ENCODE assay signal across 18 cellular contexts in genomic region chr12:50120953-50121352, GRCh38. TPM values are rescaled to one million over a fixed set of nuclear protein-coding genes. Genes with fewer than 3 reads are reported as not detected.
DNase-seq lines count a peak whose midpoint lies in the region; ATAC-seq, FAIRE-seq and TF ChIP-seq lines count a peak whose summit lies in the region.
"Had no signal": no experiment of that assay in that cellular context is flagged by ENCODE, and none has a peak within 500 bp of the region (broad histone marks: within the 10 kb centered on the region; RNA-seq: fewer than 3 reads in every experiment).

No MANE protein-coding gene starts in this region.

- no peak for ATAC-seq in activated naive CD4-positive, alpha-beta T cell treated with anti-CD3 and anti-CD28 coated beads, Interleukin-2, amount 50 U/mL, for 72 hours
- ATAC-seq in IMR-90 (ENCODE audit: low read depth), result no peak
- ATAC-seq in PC-3, result no peak
- ATAC-seq: HCT116 had no signal

- peaks cover 8% of the 10 kb centered on the region for H3K36me3 Mint-ChIP-seq in activated naive CD4-positive, alpha-beta T cell treated with anti-CD3 and anti-CD28 coated beads, Interleukin-2, amount 50 U/mL, for 24 hours
- no peaks in the 10 kb centered on the region for H3K36me3 Mint-ChIP-seq in activated naive CD4-positive, alpha-beta T cell treated with anti-CD3 and anti-CD28 coated beads, Interleukin-2, amount 50 U/mL, for 72 hours
- H3K36me3 Mint-ChIP-seq in activated T-helper 2 cell treated with anti-CD3 and anti-CD28 coated beads, Interferon-gamma antibody, Interleukin-2, Interleukin-4, amounts not matched to agents 10 μg/mL and 5 μg/mL and 100 μg/mL, durations not matched to agents 14 hours and 24 hours and 36 hours (ENCODE audit: low read depth), result peaks cover 63% of the 10 kb centered on the region

- dilution Hi-C loops in IMR-90 (cut with HindIII; ENCODE audit: low sequenced_read_pairs, unreplicated experiment), result no loop called here

- POLR2A ChIA-PET in IMR-90 (lab: Charles Lee; ENCODE audit: unreplicated experiment) (no interaction called here), PC-3 (lab: Charles Lee; ENCODE audit: unreplicated experiment) (no interaction called here)

- H3K4me1 Mint-ChIP-seq in activated naive CD4-positive, alpha-beta T cell treated with anti-CD3 and anti-CD28 coated beads, Interleukin-2, amount 50 U/mL, for 24 hours, result peaks cover 49% of the 10 kb centered on the region
- H3K4me1 Mint-ChIP-seq in activated T-helper 2 cell treated with anti-CD3 and anti-CD28 coated beads, Interferon-gamma antibody, Interleukin-2, Interleukin-4, amounts not matched to agents 10 μg/mL and 5 μg/mL and 100 μg/mL, durations not matched to agents 14 hours and 24 hours and 36 hours (ENCODE audit: low read depth), result peaks cover 11% of the 10 kb centered on the region

- H3K9me3 ChIP-seq in IMR-90 (ENCODE audit: control insufficient read depth, insufficient read depth, low read length), result no peaks in the 10 kb centered on the region
- H3K9me3 ChIP-seq in small intestine (ENCODE audit: control insufficient read depth, low read depth), result no peaks in the 10 kb centered on the region
- no peaks in the 10 kb centered on the region for H3K9me3 ChIP-seq in PC-3 (ENCODE audit: low read length)
- H3K9me3 ChIP-seq: BLaER1 treated with 17β-estradiol and CSF1 and Interleukin-3, amounts not matched to agents 10 nM and 100 nM had no signal

- no peak for TF ChIP-seq CTCF in IMR-90 (conservative IDR thresholded peaks at IDR 0.05; ENCODE audit: low read depth, low read length)
- no peak for TF ChIP-seq CTCF in PC-3 (conservative IDR thresholded peaks at IDR 0.05; ENCODE audit: low read depth, low read length)

- no peak overlapping the region for H3K4ac ChIP-seq in IMR-90 (ENCODE audit: low read depth, low read length)

- no peak overlapping the region for H3K4me3 ChIP-seq in IMR-90 (ENCODE audit: insufficient read depth, low read depth, low read length)
- H3K4me3 ChIP-seq in small intestine (ENCODE audit: low read depth in 1 of 2, low read length in 2 of 2), result no peak overlapping the region
- H3K4me3 ChIP-seq in PC-3 (ENCODE audit: low read length), result no peak overlapping the region
- H3K4me3 ChIP-seq: BLaER1 treated with 17β-estradiol and CSF1 and Interleukin-3, amounts not matched to agents 10 nM and 100 nM; GM23248 had no signal

- no peak overlapping the region for H3K4me3 Mint-ChIP-seq in activated naive CD4-positive, alpha-beta T cell treated with anti-CD3 and anti-CD28 coated beads, Interleukin-2, amount 50 U/mL, for 24 hours
- H3K4me3 Mint-ChIP-seq in activated T-helper 2 cell treated with anti-CD3 and anti-CD28 coated beads, Interferon-gamma antibody, Interleukin-2, Interleukin-4, amounts not matched to agents 10 μg/mL and 5 μg/mL and 100 μg/mL, durations not matched to agents 14 hours and 24 hours and 36 hours (ENCODE audit: low read depth), result no peak overlapping the region

- no peak overlapping the region for H4K5ac ChIP-seq in IMR-90 (ENCODE audit: low read depth, low read length)

- no peak overlapping the region for H3K27ac ChIP-seq in IMR-90 (ENCODE audit: insufficient read depth, low read length)
- H3K27ac ChIP-seq in small intestine (ENCODE audit: low read depth in 1 of 2, low read length in 1 of 2), result peak overlapping the region in 1 of 2 donors; percentile 38
- no peak overlapping the region for H3K27ac ChIP-seq in PC-3 (ENCODE audit: low read length)
- H3K27ac ChIP-seq: BLaER1 treated with 17β-estradiol and CSF1 and Interleukin-3, amounts not matched to agents 10 nM and 100 nM; GM23248; HL-60 had no signal

- no peak for TF ChIP-seq RAD21 in IMR-90 (IDR thresholded peaks at IDR 0.05; ENCODE audit: low read length)

- H4K91ac ChIP-seq in IMR-90 (ENCODE audit: insufficient read depth, low read depth, low read length), result no peak overlapping the region

- DNase-seq in activated naive CD4-positive, alpha-beta T cell treated with anti-CD3 and anti-CD28 coated beads, Interleukin-2, amount 50 U/mL, for 72 hours (ENCODE audit: low spot score in 2 of 2), result no peak
- DNase-seq in IMR-90, result no peak
- peak; percentile 35 for DNase-seq in islet precursor cell
- peak; percentile 55 for DNase-seq in small intestine
- no peak for DNase-seq in PC-3
- DNase-seq in activated T-helper 2 cell treated with anti-CD3 and anti-CD28 coated beads, Interferon-gamma antibody, Interleukin-2, Interleukin-4, amounts not matched to agents 10 μg/mL and 5 μg/mL and 100 μg/mL, durations not matched to agents 14 hours and 24 hours and 36 hours (ENCODE audit: low spot score), result no peak
- no peak for DNase-seq in putamen (ENCODE audit: low spot score)
- DNase-seq: ACHN; Calu3; CD4-positive, CD25-positive, alpha-beta regulatory T cell; DMS 273 treated with DMSO at 0.1 percent for 48 hours; GM23248 had no signal

- no peaks in the 10 kb centered on the region for H3K9me2 ChIP-seq in PC-3 (replicated peaks; ENCODE audit: low read length)

- H3K27me3 Mint-ChIP-seq in activated naive CD4-positive, alpha-beta T cell treated with anti-CD3 and anti-CD28 coated beads, Interleukin-2, amount 50 U/mL, for 24 hours, result no peaks in the 10 kb centered on the region
- H3K27me3 Mint-ChIP-seq in activated T-helper 2 cell treated with anti-CD3 and anti-CD28 coated beads, Interferon-gamma antibody, Interleukin-2, Interleukin-4, amounts not matched to agents 10 μg/mL and 5 μg/mL and 100 μg/mL, durations not matched to agents 14 hours and 24 hours and 36 hours (ENCODE audit: low read depth), result no peaks in the 10 kb centered on the region
- H3K27me3 Mint-ChIP-seq: CD4-positive, CD25-positive, alpha-beta regulatory T cell had no signal

- no peak overlapping the region for H3K23ac ChIP-seq in IMR-90 (ENCODE audit: low read depth, low read length)

- no peak for FAIRE-seq in small intestine (lab: Jason Lieb, UNC)
- FAIRE-seq: GM18507, H54 had no signal

- no peaks in the 10 kb centered on the region for H3F3A ChIP-seq in PC-3 (ENCODE audit: low read length, unreplicated experiment)

- peak overlapping the region; percentile 29 for H2AK9ac ChIP-seq in IMR-90 (replicated peaks; ENCODE audit: low read depth, low read length, poor library complexity)

- no peak overlapping the region for H2BK20ac ChIP-seq in IMR-90 (ENCODE audit: low read depth, low read length)

- in situ Hi-C loops in IMR-90 (cut with MboI; ENCODE audit: low sequenced_read_pairs), result no loop called here

- H3K14ac ChIP-seq in IMR-90 (replicated peaks; ENCODE audit: low read depth, low read length), result no peak overlapping the region

- intact Hi-C loops in IMR-90 (cut with micrococcal nuclease) (no loop called here), PC-3 (cut with micrococcal nuclease) (no loop called here)
- intact Hi-C loops in activated T-helper 2 cell treated with anti-CD3 and anti-CD28 coated beads, Interferon-gamma antibody, Interleukin-2, Interleukin-4, amounts not matched to agents 10 μg/mL and 5 μg/mL and 100 μg/mL, durations not matched to agents 14 hours and 24 hours and 36 hours (cut with micrococcal nuclease), result no loop called here

- H2BK5ac ChIP-seq in IMR-90 (ENCODE audit: low read depth, low read length, poor library complexity, severe bottlenecking), result no peak overlapping the region

- H3K4me1 ChIP-seq in IMR-90 (ENCODE audit: control insufficient read depth, insufficient read depth, low read length) (no peaks in the 10 kb centered on the region), small intestine (ENCODE audit: control insufficient read depth in 2 of 2, insufficient read depth in 1 of 2, low read depth in 1 of 2, low read length in 1 of 2) (peaks cover 3 to 7% of the 10 kb centered on the region in 2 donors), PC-3 (ENCODE audit: insufficient read depth, low read length) (no peaks in the 10 kb centered on the region)

- H3K56ac ChIP-seq in IMR-90 (ENCODE audit: extremely low read depth, insufficient read depth, low read length), result no peak overlapping the region

- H3K36me3 ChIP-seq in IMR-90 (ENCODE audit: control insufficient read depth, insufficient read depth, low read length), result peaks cover 26% of the 10 kb centered on the region
- H3K36me3 ChIP-seq in small intestine (ENCODE audit: control insufficient read depth in 2 of 2, insufficient read depth in 2 of 2, low read length in 2 of 2), result peaks cover 5 to 7% of the 10 kb centered on the region in 2 donors
- H3K36me3 ChIP-seq in PC-3 (ENCODE audit: low read depth, low read length), result peaks cover 21% of the 10 kb centered on the region

- H3K18ac ChIP-seq in IMR-90 (ENCODE audit: low read depth, low read length), result no peak overlapping the region

- WGBS in IMR-90 (ENCODE audit: extremely low coverage in 2 of 2, insufficient read length in 1 of 2), 2 experiments, result 90% methylated on average over 2 of the region's 3 CpGs; no CpG with 5 or more reads in 1 of the 2 experiments
- 29 to 65% (median 38%) methylated on average over 3 of the region's 3 CpGs for WGBS in small intestine, 3 donors

- BruUV-seq in IMR-90 (replicated peaks; lab: Mats Ljungman, UMichigan) (no TSS peak), PC-3 (replicated peaks; lab: Mats Ljungman, UMichigan) (no TSS peak)

- H3K79me1 ChIP-seq in IMR-90 (ENCODE audit: low read depth in 1 of 2, low read length in 2 of 2), result peaks cover 25 to 67% of the 10 kb centered on the region in 2 experiments

- H2BK15ac ChIP-seq in IMR-90 (ENCODE audit: low read depth, low read length), result no peak overlapping the region

- H3K27me3 ChIP-seq in IMR-90 (ENCODE audit: control insufficient read depth, insufficient read depth, low read length) (no peaks in the 10 kb centered on the region), small intestine (ENCODE audit: control insufficient read depth in 2 of 2, insufficient read depth in 2 of 2, low read length in 2 of 2) (no peaks in the 10 kb centered on the region), PC-3 (ENCODE audit: low read length) (no peaks in the 10 kb centered on the region)
- H3K27me3 ChIP-seq: BLaER1 treated with 17β-estradiol and CSF1 and Interleukin-3, amounts not matched to agents 10 nM and 100 nM had no signal

- H4K20me1 ChIP-seq in IMR-90 (ENCODE audit: insufficient read depth, low read length) (no peaks in the 10 kb centered on the region; the same call in 1 of the 2 replicates), PC-3 (ENCODE audit: low read length) (no peaks in the 10 kb centered on the region)

- peaks cover 19% of the 10 kb centered on the region for H3K79me2 ChIP-seq in PC-3 (ENCODE audit: low read length)

- no peak overlapping the region for H2BK120ac ChIP-seq in IMR-90 (ENCODE audit: low read depth, low read length)

- peak overlapping the region; percentile 13 for H3K27ac Mint-ChIP-seq in activated naive CD4-positive, alpha-beta T cell treated with anti-CD3 and anti-CD28 coated beads, Interleukin-2, amount 50 U/mL, for 24 hours
- peak overlapping the region in 1 of 2 donors; percentile 13 for H3K27ac Mint-ChIP-seq in activated naive CD4-positive, alpha-beta T cell treated with anti-CD3 and anti-CD28 coated beads, Interleukin-2, amount 50 U/mL, for 72 hours
- no peak overlapping the region for H3K27ac Mint-ChIP-seq in activated T-helper 2 cell treated with anti-CD3 and anti-CD28 coated beads, Interferon-gamma antibody, Interleukin-2, Interleukin-4, amounts not matched to agents 10 μg/mL and 5 μg/mL and 100 μg/mL, durations not matched to agents 14 hours and 24 hours and 36 hours

- no peak for TF ChIP-seq POLR2A in IMR-90 (IDR thresholded peaks at IDR 0.05; ENCODE audit: low read depth, low read length)

- H4K8ac ChIP-seq in IMR-90 (ENCODE audit: low read depth in 2 of 2, low read length in 2 of 2), result no peak overlapping the region

- H3K9me3 Mint-ChIP-seq in activated naive CD4-positive, alpha-beta T cell treated with anti-CD3 and anti-CD28 coated beads, Interleukin-2, amount 50 U/mL, for 24 hours, result no peaks in the 10 kb centered on the region
- H3K9me3 Mint-ChIP-seq in activated naive CD4-positive, alpha-beta T cell treated with anti-CD3 and anti-CD28 coated beads, Interleukin-2, amount 50 U/mL, for 72 hours, result no peaks in the 10 kb centered on the region
- H3K9me3 Mint-ChIP-seq in activated T-helper 2 cell treated with anti-CD3 and anti-CD28 coated beads, Interferon-gamma antibody, Interleukin-2, Interleukin-4, amounts not matched to agents 10 μg/mL and 5 μg/mL and 100 μg/mL, durations not matched to agents 14 hours and 24 hours and 36 hours, result no peaks in the 10 kb centered on the region
- H3K9me3 Mint-ChIP-seq: CD4-positive, CD25-positive, alpha-beta regulatory T cell had no signal

- H3K9ac ChIP-seq in IMR-90 (ENCODE audit: low read depth, low read length) (no peak overlapping the region), PC-3 (ENCODE audit: low read length) (no peak overlapping the region)
- H3K9ac ChIP-seq: BLaER1 treated with 17β-estradiol and CSF1 and Interleukin-3, amounts not matched to agents 10 nM and 100 nM; GM23248 had no signal

- no peak overlapping the region for H3K4me2 ChIP-seq in IMR-90 (ENCODE audit: low read depth, low read length)
- no peak overlapping the region for H3K4me2 ChIP-seq in PC-3 (ENCODE audit: low read length)
- H3K4me2 ChIP-seq: BLaER1 treated with 17β-estradiol and CSF1 and Interleukin-3, amounts not matched to agents 10 nM and 100 nM had no signal

- no peak overlapping the region for H2AK5ac ChIP-seq in IMR-90 (ENCODE audit: low read depth, low read length)

- H2AFZ ChIP-seq in IMR-90 (replicated peaks; ENCODE audit: low read length, poor library complexity) (no peak overlapping the region), PC-3 (ENCODE audit: low read length) (no peak overlapping the region)
- H2AFZ ChIP-seq: GM23248 had no signal

- CTCF ChIA-PET in IMR-90 (lab: Yijun Ruan, JAX) (no interaction called here), PC-3 (lab: Charles Lee) (no interaction called here)

- H3K9me1 ChIP-seq in IMR-90 (ENCODE audit: insufficient read depth, low read length), result peaks cover 9% of the 10 kb centered on the region; the same call in 1 of the 2 replicates

RNA-seq across cellular contexts. Expression of gene COX14, which starts 8.9 kb away (rescaled TPM):
- total RNA-seq in activated naive CD4-positive, alpha-beta T cell treated with anti-CD3 and anti-CD28 coated beads, Interleukin-2, amount 50 U/mL, for 72 hours, result 10 to 100 TPM; 46.0 to 48.5 TPM
- total RNA-seq in IMR-90 (2012; rRNA removed), result 30.0 and 30.8 TPM in 2 replicates
- 81.8 and 98.5 TPM in 2 replicates for polyA plus RNA-seq in IMR-90 (2012; rRNA removed)
- 93.2 and 122 TPM in 2 replicates for polyA plus RNA-seq in IMR-90 (2012; cell fraction: cytosol; rRNA removed)
- 21.8 and 36.1 TPM in 2 replicates for polyA plus RNA-seq in IMR-90 (2012; cell fraction: nucleus; rRNA removed; ENCODE audit: low replicate concordance)
- 100 to 1,000 TPM; 133 to 236 (median 182) TPM for polyA plus RNA-seq in small intestine
- 75.7 and 84.7 TPM in 2 replicates for total RNA-seq in PC-3 (2014; rRNA removed)
- total RNA-seq in activated T-helper 2 cell treated with anti-CD3 and anti-CD28 coated beads, Interferon-gamma antibody, Interleukin-2, Interleukin-4, amounts not matched to agents 10 μg/mL and 5 μg/mL and 100 μg/mL, durations not matched to agents 14 hours and 24 hours and 36 hours, result 38.1 and 43.5 TPM in 2 replicates

RNA-seq across cellular contexts. Expression of gene GPD1, which starts 17.1 kb away (rescaled TPM):
- under 1 TPM; 0.35 to 0.46 TPM for total RNA-seq in activated naive CD4-positive, alpha-beta T cell treated with anti-CD3 and anti-CD28 coated beads, Interleukin-2, amount 50 U/mL, for 72 hours
- total RNA-seq in IMR-90 (2012; rRNA removed) (0.18 TPM in 1 of 2 replicates, not detected in the other), PC-3 (2014; rRNA removed) (0.11 and 0.40 TPM in 2 replicates)
- polyA plus RNA-seq in IMR-90 (2012; rRNA removed) (0.05 and 0.06 TPM in 2 replicates), small intestine (100 to 1,000 TPM in 2 of 3 donors, 10 to 100 TPM in 1; 97.1 to 198 (median 117) TPM)
- polyA plus RNA-seq in IMR-90 (2012; cell fraction: cytosol; rRNA removed), result 0.01 and 0.04 TPM in 2 replicates
- polyA plus RNA-seq in IMR-90 (2012; cell fraction: nucleus; rRNA removed; ENCODE audit: low replicate concordance), result 0.25 and 0.38 TPM in 2 replicates
- 0.76 and 0.87 TPM in 2 replicates for total RNA-seq in activated T-helper 2 cell treated with anti-CD3 and anti-CD28 coated beads, Interferon-gamma antibody, Interleukin-2, Interleukin-4, amounts not matched to agents 10 μg/mL and 5 μg/mL and 100 μg/mL, durations not matched to agents 14 hours and 24 hours and 36 hours
- total RNA-seq: CD4-positive, CD25-positive, alpha-beta regulatory T cell; GM23248 had no signal
- polyA plus RNA-seq: GM23248 had no signal

RNA-seq across cellular contexts. Expression of gene SMARCD1, which starts 35.8 kb away (rescaled TPM):
- total RNA-seq in activated naive CD4-positive, alpha-beta T cell treated with anti-CD3 and anti-CD28 coated beads, Interleukin-2, amount 50 U/mL, for 72 hours, result 10 to 100 TPM; 33.8 to 51.2 TPM
- total RNA-seq in IMR-90 (2012; rRNA removed) (28.1 TPM in 2 replicates), PC-3 (2014; rRNA removed) (105 and 109 TPM in 2 replicates)
- polyA plus RNA-seq in IMR-90 (2012; rRNA removed) (43.9 and 47.9 TPM in 2 replicates), small intestine (10 to 100 TPM; 18.1 to 20.9 (median 20.6) TPM)
- polyA plus RNA-seq in IMR-90 (2012; cell fraction: cytosol; rRNA removed), result 22.9 and 29.5 TPM in 2 replicates
- 101 and 130 TPM in 2 replicates for polyA plus RNA-seq in IMR-90 (2012; cell fraction: nucleus; rRNA removed; ENCODE audit: low replicate concordance)
- total RNA-seq in activated T-helper 2 cell treated with anti-CD3 and anti-CD28 coated beads, Interferon-gamma antibody, Interleukin-2, Interleukin-4, amounts not matched to agents 10 μg/mL and 5 μg/mL and 100 μg/mL, durations not matched to agents 14 hours and 24 hours and 36 hours, result 71.5 and 76.8 TPM in 2 replicates

RNA-seq across cellular contexts. Expression of gene CERS5, which starts 46.2 kb away (rescaled TPM):
- total RNA-seq in activated naive CD4-positive, alpha-beta T cell treated with anti-CD3 and anti-CD28 coated beads, Interleukin-2, amount 50 U/mL, for 72 hours, result 10 to 100 TPM; 50.1 to 71.1 TPM
- total RNA-seq in IMR-90 (2012; rRNA removed), result 40.3 and 47.5 TPM in 2 replicates
- 58.7 and 60.3 TPM in 2 replicates for polyA plus RNA-seq in IMR-90 (2012; rRNA removed)
- polyA plus RNA-seq in IMR-90 (2012; cell fraction: cytosol; rRNA removed), result 23.0 and 33.3 TPM in 2 replicates
- polyA plus RNA-seq in IMR-90 (2012; cell fraction: nucleus; rRNA removed; ENCODE audit: low replicate concordance), result 45.5 and 156 TPM in 2 replicates
- 10 to 100 TPM; 10.1 to 22.3 (median 15.4) TPM for polyA plus RNA-seq in small intestine
- 24.9 and 29.7 TPM in 2 replicates for total RNA-seq in PC-3 (2014; rRNA removed)
- total RNA-seq in activated T-helper 2 cell treated with anti-CD3 and anti-CD28 coated beads, Interferon-gamma antibody, Interleukin-2, Interleukin-4, amounts not matched to agents 10 μg/mL and 5 μg/mL and 100 μg/mL, durations not matched to agents 14 hours and 24 hours and 36 hours, result 114 and 115 TPM in 2 replicates

Comparison
In these comparisons a context has a peak if more than half of its experiments do, and no peak if none do; other contexts are left out.
1. DNase-seq: peak in islet precursor cell (single experiment) and small intestine (single experiment); none in activated naive CD4-positive, alpha-beta T cell treated with anti-CD3 and anti-CD28 coated beads, Interleukin-2, amount 50 U/mL, for 72 hours (0 of 2), IMR-90 (single experiment), PC-3 (single experiment), activated T-helper 2 cell treated with anti-CD3 and anti-CD28 coated beads, Interferon-gamma antibody, Interleukin-2, Interleukin-4, amounts not matched to agents 10 μg/mL and 5 μg/mL and 100 μg/mL, durations not matched to agents 14 hours and 24 hours and 36 hours (single experiment) and putamen (single experiment).